In the genomic region with DNA sequence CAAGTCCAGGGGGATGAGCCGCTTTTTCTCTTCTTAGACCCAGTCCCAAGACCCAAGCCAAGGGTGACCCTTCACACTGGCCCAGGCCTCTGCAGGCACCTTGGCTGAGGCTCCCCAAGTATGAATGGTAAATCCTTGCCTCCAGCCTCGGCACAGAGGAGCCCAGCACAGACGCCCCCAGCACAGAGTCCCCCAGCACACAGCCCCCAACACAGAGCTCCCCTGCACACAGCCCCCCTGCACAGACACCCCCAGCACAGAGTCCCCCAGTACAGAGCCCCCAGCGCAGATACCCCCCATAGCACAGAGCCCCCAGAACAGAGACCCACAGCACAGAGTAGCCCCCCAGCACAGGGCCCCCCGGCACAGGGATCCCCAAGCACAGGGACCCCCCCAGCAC, we compare ENCODE assay signal across 3 cellular contexts.
TF ChIP-seq lines count a peak whose summit lies in the region.

No MANE protein-coding gene starts in this region.

TF ChIP-seq in HEK293, 187 proteins besides CTCF, POLR2A, EP300 and RAD21:
- TF ChIP-seq GLIS1 (tag by site-specific recombination; IDR thresholded peaks at IDR 0.05), result peak; percentile 92
- TF ChIP-seq, protein P1, sequence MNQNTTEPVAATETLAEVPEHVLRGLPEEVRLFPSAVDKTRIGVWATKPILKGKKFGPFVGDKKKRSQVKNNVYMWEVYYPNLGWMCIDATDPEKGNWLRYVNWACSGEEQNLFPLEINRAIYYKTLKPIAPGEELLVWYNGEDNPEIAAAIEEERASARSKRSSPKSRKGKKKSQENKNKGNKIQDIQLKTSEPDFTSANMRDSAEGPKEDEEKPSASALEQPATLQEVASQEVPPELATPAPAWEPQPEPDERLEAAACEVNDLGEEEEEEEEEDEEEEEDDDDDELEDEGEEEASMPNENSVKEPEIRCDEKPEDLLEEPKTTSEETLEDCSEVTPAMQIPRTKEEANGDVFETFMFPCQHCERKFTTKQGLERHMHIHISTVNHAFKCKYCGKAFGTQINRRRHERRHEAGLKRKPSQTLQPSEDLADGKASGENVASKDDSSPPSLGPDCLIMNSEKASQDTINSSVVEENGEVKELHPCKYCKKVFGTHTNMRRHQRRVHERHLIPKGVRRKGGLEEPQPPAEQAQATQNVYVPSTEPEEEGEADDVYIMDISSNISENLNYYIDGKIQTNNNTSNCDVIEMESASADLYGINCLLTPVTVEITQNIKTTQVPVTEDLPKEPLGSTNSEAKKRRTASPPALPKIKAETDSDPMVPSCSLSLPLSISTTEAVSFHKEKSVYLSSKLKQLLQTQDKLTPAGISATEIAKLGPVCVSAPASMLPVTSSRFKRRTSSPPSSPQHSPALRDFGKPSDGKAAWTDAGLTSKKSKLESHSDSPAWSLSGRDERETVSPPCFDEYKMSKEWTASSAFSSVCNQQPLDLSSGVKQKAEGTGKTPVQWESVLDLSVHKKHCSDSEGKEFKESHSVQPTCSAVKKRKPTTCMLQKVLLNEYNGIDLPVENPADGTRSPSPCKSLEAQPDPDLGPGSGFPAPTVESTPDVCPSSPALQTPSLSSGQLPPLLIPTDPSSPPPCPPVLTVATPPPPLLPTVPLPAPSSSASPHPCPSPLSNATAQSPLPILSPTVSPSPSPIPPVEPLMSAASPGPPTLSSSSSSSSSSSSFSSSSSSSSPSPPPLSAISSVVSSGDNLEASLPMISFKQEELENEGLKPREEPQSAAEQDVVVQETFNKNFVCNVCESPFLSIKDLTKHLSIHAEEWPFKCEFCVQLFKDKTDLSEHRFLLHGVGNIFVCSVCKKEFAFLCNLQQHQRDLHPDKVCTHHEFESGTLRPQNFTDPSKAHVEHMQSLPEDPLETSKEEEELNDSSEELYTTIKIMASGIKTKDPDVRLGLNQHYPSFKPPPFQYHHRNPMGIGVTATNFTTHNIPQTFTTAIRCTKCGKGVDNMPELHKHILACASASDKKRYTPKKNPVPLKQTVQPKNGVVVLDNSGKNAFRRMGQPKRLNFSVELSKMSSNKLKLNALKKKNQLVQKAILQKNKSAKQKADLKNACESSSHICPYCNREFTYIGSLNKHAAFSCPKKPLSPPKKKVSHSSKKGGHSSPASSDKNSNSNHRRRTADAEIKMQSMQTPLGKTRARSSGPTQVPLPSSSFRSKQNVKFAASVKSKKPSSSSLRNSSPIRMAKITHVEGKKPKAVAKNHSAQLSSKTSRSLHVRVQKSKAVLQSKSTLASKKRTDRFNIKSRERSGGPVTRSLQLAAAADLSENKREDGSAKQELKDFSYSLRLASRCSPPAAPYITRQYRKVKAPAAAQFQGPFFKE (tag by site-specific recombination; IDR thresholded peaks at IDR 0.05; ENCODE audit: borderline replicate concordance), result no peak

TF ChIP-seq in K562, 482 proteins besides CTCF, POLR2A, EP300 and RAD21:
- no peak for TF ChIP-seq NONO (IDR thresholded peaks at IDR 0.05; ENCODE audit: low read depth in 2 of 2, low read length in 1 of 2)
- no peak for TF ChIP-seq RB1 (IDR thresholded peaks at IDR 0.05; ENCODE audit: low read depth)

TF ChIP-seq in neural cell, 6 proteins besides CTCF, POLR2A, EP300 and RAD21:
- no peak for TF ChIP-seq POLR2AphosphoS5 (IDR thresholded peaks at IDR 0.05)
- no peak for TF ChIP-seq EZH2 (IDR thresholded peaks at IDR 0.05; ENCODE audit: borderline replicate concordance, insufficient read depth, low read length, poor library complexity, severe bottlenecking)
- TF ChIP-seq TAF1 (IDR thresholded peaks at IDR 0.05; ENCODE audit: low read depth), result no peak
